15 cellular contexts compared by ENCODE assay signal in genomic region chr10:127872871-127873600, GRCh38. TPM values are rescaled to one million over a fixed set of nuclear protein-coding genes. Genes with fewer than 3 reads are reported as not detected.
DNase-seq lines count a peak whose midpoint lies in the region; ATAC-seq, FAIRE-seq and TF ChIP-seq lines count a peak whose summit lies in the region.
"Had no signal": no experiment of that assay in that cellular context is flagged by ENCODE, and none has a peak within 500 bp of the region (broad histone marks: within the 10 kb centered on the region; RNA-seq: fewer than 3 reads in every experiment).

No MANE protein-coding gene starts in this region.

- no peaks in the 10 kb centered on the region for H3K27me3 ChIP-seq in pancreas

- DNase-seq in HT-29 (ENCODE audit: low spot score) (peak; percentile 83), NOMO-1 treated with dmso at 0.1 percent for 144 hours (lab: John Stamatoyannopoulos, UW; ENCODE audit: unreplicated experiment) (peak; percentile 29), fibroblast of villous mesenchyme (ENCODE audit: low read depth) (no peak), pancreas (no peak), Ammon's horn (ENCODE audit: low spot score) (no peak), SK-N-DZ (ENCODE audit: low spot score) (no peak)
- DNase-seq: activated CD4-positive, alpha-beta T cell treated with anti-CD3 and anti-CD28 coated beads for 36 hours; central memory CD4-positive, alpha-beta T cell; KG1; NCI-H2171 treated with DMSO at 0.1 percent for 48 hours; SHP77; stimulated activated naive CD4-positive, alpha-beta T cell had no signal

- H3K4me3 ChIP-seq in fibroblast of villous mesenchyme (ENCODE audit: low read depth, low read length) (no peak overlapping the region), pancreas (no peak overlapping the region)

- no peaks in the 10 kb centered on the region for H3K36me3 ChIP-seq in pancreas

- no peaks in the 10 kb centered on the region for H3K4me1 ChIP-seq in pancreas

- 58 to 59% methylated on average over 12 of the region's 12 CpGs for WGBS in pancreas, 2 donors

- intact Hi-C loops in pancreas (cut with DNase I) = no loop called here

- no peak overlapping the region for H3K27ac ChIP-seq in pancreas

- ATAC-seq in pancreas (peak in 3 of 4 donors; percentile 61 to 81 (median 67)), HG02588 (IDR thresholded peaks at IDR 0.05; ENCODE audit: unreplicated experiment) (no peak), HG02571 (IDR thresholded peaks at IDR 0.05; ENCODE audit: unreplicated experiment) (no peak)
- ATAC-seq: activated CD4-positive, alpha-beta T cell treated with anti-CD3 and anti-CD28 coated beads for 36 hours had no signal

- H3K9me3 ChIP-seq in pancreas = no peaks in the 10 kb centered on the region

- TF ChIP-seq CTCF in fibroblast of villous mesenchyme (IDR thresholded peaks at IDR 0.05; ENCODE audit: insufficient read depth, low read depth, low read length) (peak; percentile 17), pancreas (IDR thresholded peaks at IDR 0.05) (no peak)

- no peak for FAIRE-seq in pancreas (lab: Jason Lieb, UNC)
- FAIRE-seq: islet of Langerhans had no signal

RNA-seq across cellular contexts. Expression of gene CLRN3, which starts 19.7 kb away (rescaled TPM):
- total RNA-seq in HT-29 (2014; rRNA removed; shearing (Covaris generic)) = 17.7 and 21.5 TPM in 2 replicates
- total RNA-seq in fibroblast of villous mesenchyme = not detected in 2 replicates
- total RNA-seq in pancreas = under 1 TPM in 5 of 6 donors, not detected in 1; 0.18 to 0.84 (median 0.44) TPM
- polyA plus RNA-seq in pancreas = under 1 TPM in 1 of 2 donors, not detected in 1; 0.56 TPM
- polyA plus RNA-seq in SK-N-DZ (2014; cell fraction: cytosol; rRNA removed) = not detected in 2 replicates
- polyA plus RNA-seq in SK-N-DZ (2014; cell fraction: nucleus; rRNA removed) = not detected in 2 replicates
- total RNA-seq: activated CD4-positive, alpha-beta T cell treated with anti-CD3 and anti-CD28 coated beads for 36 hours had no signal

RNA-seq across cellular contexts. Expression of gene PTPRE, which starts 33.9 kb away (rescaled TPM):
- 3.4 and 8.1 TPM in 2 replicates for total RNA-seq in HT-29 (2014; rRNA removed; shearing (Covaris generic))
- 10.3 and 11.2 TPM in 2 replicates for total RNA-seq in fibroblast of villous mesenchyme
- 1 to 10 TPM; 1.0 to 7.1 (median 3.7) TPM for total RNA-seq in pancreas
- 1 to 10 TPM; 1.7 to 1.8 TPM for polyA plus RNA-seq in pancreas
- polyA plus RNA-seq in SK-N-DZ (2014; cell fraction: cytosol; rRNA removed) = not detected in 2 replicates
- polyA plus RNA-seq in SK-N-DZ (2014; cell fraction: nucleus; rRNA removed) = not detected in 2 replicates

Comparison
In these comparisons a context has a peak if more than half of its experiments do, and no peak if none do; other contexts are left out.
1. DNase-seq: peak in HT-29 (single experiment) and NOMO-1 treated with dmso at 0.1 percent for 144 hours (single experiment); none in fibroblast of villous mesenchyme (single experiment), pancreas (0 of 6), Ammon's horn (single experiment) and SK-N-DZ (single experiment).
2. ATAC-seq: peak in pancreas (3 of 4); none in HG02588 (single experiment) and HG02571 (single experiment).
3. RNA of gene CLRN3, which starts 19.7 kb away (total RNA-seq): 17.7 to 21.5 TPM in HT-29; 0.18 to 0.84 TPM in pancreas and not detected in fibroblast of villous mesenchyme; every median in the first group is over 10 times any median in the second.